12 cellular contexts compared by ENCODE assay signal in the genomic region with DNA sequence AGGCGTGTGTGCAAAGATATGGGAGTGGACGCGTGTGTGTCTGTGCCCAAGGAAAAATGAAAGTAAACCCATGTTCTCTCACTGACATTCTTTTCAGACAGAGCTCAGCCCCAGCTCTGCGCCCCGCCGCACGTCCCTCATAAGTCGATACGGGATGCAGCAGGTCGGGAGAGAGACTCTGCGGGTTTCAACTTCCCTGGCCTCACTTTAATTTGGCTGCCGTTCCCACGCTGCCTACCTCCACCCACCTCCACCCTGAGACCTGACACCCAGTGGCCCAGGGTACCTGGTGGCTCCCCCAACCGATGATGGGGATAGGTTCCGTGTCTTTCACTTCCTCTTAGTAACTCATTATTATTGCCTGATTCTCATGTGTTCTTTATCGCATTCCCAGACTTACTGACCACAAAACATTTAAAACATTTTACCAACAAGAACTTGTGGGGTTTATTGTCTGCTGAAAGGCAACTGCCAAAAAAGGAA. TPM values are rescaled to one million over a fixed set of nuclear protein-coding genes. Genes with fewer than 3 reads are reported as not detected.
DNase-seq lines count a peak whose midpoint lies in the region; TF ChIP-seq lines count a peak whose summit lies in the region.
"Had no signal": no experiment of that assay in that cellular context is flagged by ENCODE, and none has a peak within 500 bp of the region (broad histone marks: within the 10 kb centered on the region; RNA-seq: fewer than 3 reads in every experiment).

No MANE protein-coding gene starts in this region.

- H3K4me2 ChIP-seq in neuronal stem cell (ENCODE audit: insufficient read depth, low read length, poor library complexity, severe bottlenecking): no peak overlapping the region

- H3K27ac ChIP-seq in tibial artery: no peak overlapping the region
- H3K27ac ChIP-seq in left ventricle myocardium inferior (replicated peaks): no peak overlapping the region
- no peak overlapping the region for H3K27ac ChIP-seq in neuronal stem cell (replicated peaks; ENCODE audit: low read length)
- H3K27ac ChIP-seq: body of pancreas had no signal

- H2BK5ac ChIP-seq in neuronal stem cell (ENCODE audit: low read length): no peak overlapping the region

- H3K18ac ChIP-seq in neuronal stem cell (ENCODE audit: low read length): no peak overlapping the region

- peak overlapping the region; percentile 34 for H3K4me3 ChIP-seq in GM12865 (ENCODE audit: low read depth, low read length)
- H3K4me3 ChIP-seq in tibial artery: peak overlapping the region; percentile 36 to 40
- H3K4me3 ChIP-seq in left ventricle myocardium inferior: no peak overlapping the region
- H3K4me3 ChIP-seq in neuronal stem cell (ENCODE audit: low read length in 2 of 2): no peak overlapping the region
- H3K4me3 ChIP-seq: body of pancreas had no signal

- no peak overlapping the region for H3K4ac ChIP-seq in neuronal stem cell (ENCODE audit: low read length)

- H3K4me1 ChIP-seq in tibial artery: no peaks in the 10 kb centered on the region
- H3K4me1 ChIP-seq in left ventricle myocardium inferior: peaks cover 4% of the 10 kb centered on the region
- H3K4me1 ChIP-seq in neuronal stem cell (ENCODE audit: control insufficient read depth in 2 of 2, insufficient read depth in 1 of 2, low read depth in 1 of 2, low read length in 2 of 2): peaks cover 0 to 9% of the 10 kb centered on the region in 2 donors
- H3K4me1 ChIP-seq: body of pancreas had no signal

- WGBS in neuronal stem cell (ENCODE audit: extremely low coverage in 2 of 2, insufficient read length in 2 of 2, insufficient replicate concordance in 1 of 2), 2 donors: no CpG with 5 or more reads among the region's 16 CpGs

- H2BK15ac ChIP-seq in neuronal stem cell (ENCODE audit: low read length): no peak overlapping the region

- H3K9me3 ChIP-seq in tibial artery: no peaks in the 10 kb centered on the region
- no peaks in the 10 kb centered on the region for H3K9me3 ChIP-seq in left ventricle myocardium inferior (replicated peaks)
- H3K9me3 ChIP-seq in neuronal stem cell (replicated peaks in 1 of 2; ENCODE audit: control insufficient read depth in 2 of 2, insufficient read depth in 1 of 2, low read depth in 1 of 2, low read length in 2 of 2): no peaks in the 10 kb centered on the region
- H3K9me3 ChIP-seq: body of pancreas had no signal

- intact Hi-C loops in tibial artery (cut with DNase I; ENCODE audit: low total_unique reads) (loop anchor here (10.0 kb wide), 1 partner anchor 626 kb away; no protein-coding TSS in a partner anchor), left ventricle myocardium inferior (cut with micrococcal nuclease) (no loop called here)

- no peaks in the 10 kb centered on the region for H3K36me3 ChIP-seq in tibial artery
- no peaks in the 10 kb centered on the region for H3K36me3 ChIP-seq in left ventricle myocardium inferior
- peaks cover 0 to 33% of the 10 kb centered on the region in 2 donors for H3K36me3 ChIP-seq in neuronal stem cell (replicated peaks in 1 of 2; ENCODE audit: control insufficient read depth in 2 of 2, insufficient read depth in 2 of 2, low read length in 2 of 2)

- peak; percentile 71 for DNase-seq in GM12865 (ENCODE audit: low read depth)
- peak; percentile 39 for DNase-seq in SW480 (ENCODE audit: low spot score)
- peak; percentile 49 for DNase-seq in iris pigment epithelial cell (ENCODE audit: low read depth)
- no peak for DNase-seq in tibial artery
- DNase-seq in left ventricle myocardium inferior: no peak
- no peak for DNase-seq in neuronal stem cell (ENCODE audit: low spot score)
- no peak for DNase-seq in NCI-H2227 treated with DMSO at 0.1 percent for 48 hours (lab: John Stamatoyannopoulos, UW)
- DNase-seq: activated CD4-positive, alpha-beta T cell treated with anti-CD3 and anti-CD28 coated beads for 4 hours; body of pancreas; left ventricle myocardium superior; NCI-H1092 treated with DMSO at 0.1 percent for 48 hours; NCI-H446 treated with DMSO at 0.1 percent for 48 hours had no signal

- no peaks in the 10 kb centered on the region for H3K79me1 ChIP-seq in neuronal stem cell (ENCODE audit: low read depth, low read length)

- no peak overlapping the region for H3K9ac ChIP-seq in neuronal stem cell (ENCODE audit: low read depth, low read length, poor library complexity)

- no peak overlapping the region for H2AK5ac ChIP-seq in neuronal stem cell (ENCODE audit: low read depth, low read length)

- no peak for TF ChIP-seq CTCF in GM12865 (IDR thresholded peaks at IDR 0.05; ENCODE audit: insufficient read depth, low read depth, low read length, missing control alignments)
- no peak for TF ChIP-seq CTCF in tibial artery (IDR thresholded peaks at IDR 0.05)
- TF ChIP-seq CTCF in left ventricle myocardium inferior (IDR thresholded peaks at IDR 0.05; ENCODE audit: borderline replicate concordance): no peak

- no peak overlapping the region for H4K91ac ChIP-seq in neuronal stem cell (ENCODE audit: low read depth, low read length, poor library complexity)

- H4K8ac ChIP-seq in neuronal stem cell (ENCODE audit: low read depth, low read length): no peak overlapping the region

- no peak overlapping the region for H2AFZ ChIP-seq in neuronal stem cell (ENCODE audit: low read length)

- no peak overlapping the region for H3K14ac ChIP-seq in neuronal stem cell (ENCODE audit: low read length)

- H3K23ac ChIP-seq in neuronal stem cell (ENCODE audit: low read depth, low read length, poor library complexity): no peak overlapping the region

- peaks cover 0 to 39% of the 10 kb centered on the region in 2 donors for H3K27me3 ChIP-seq in tibial artery
- H3K27me3 ChIP-seq in left ventricle myocardium inferior (ENCODE audit: low read depth): peaks cover 98% of the 10 kb centered on the region
- peaks cover 0 to 84% (median 0%) of the 10 kb centered on the region in 3 experiments for H3K27me3 ChIP-seq in neuronal stem cell (ENCODE audit: control insufficient read depth in 3 of 3, insufficient read depth in 3 of 3, low read depth in 1 of 3, low read length in 3 of 3)

- H2BK12ac ChIP-seq in neuronal stem cell (ENCODE audit: low read length): no peak overlapping the region

- H2BK120ac ChIP-seq in neuronal stem cell (ENCODE audit: low read depth, low read length): no peak overlapping the region

RNA-seq across cellular contexts. Expression of a gene that starts 19.4 kb away (rescaled TPM):
- not detected for total RNA-seq in left ventricle myocardium inferior
- 373 TPM for polyA plus RNA-seq in neuronal stem cell (2013, experiment 1 of 2)
- polyA plus RNA-seq in neuronal stem cell (2013, experiment 2 of 2): 381 TPM
- total RNA-seq: body of pancreas, left ventricle myocardium superior had no signal

Comparison
In these comparisons a context has a peak if more than half of its experiments do, and no peak if none do; other contexts are left out.
1. DNase-seq: peak in GM12865 (single experiment), SW480 (single experiment) and iris pigment epithelial cell (single experiment); none in tibial artery (0 of 2), left ventricle myocardium inferior (single experiment), neuronal stem cell (single experiment) and NCI-H2227 treated with DMSO at 0.1 percent for 48 hours (single experiment).
2. H3K4me3 ChIP-seq: peak in GM12865 (single experiment) and tibial artery (2 of 2); none in left ventricle myocardium inferior (single experiment) and neuronal stem cell (0 of 2).